ENCODE assay signal across 8 cellular contexts in genomic region chr1:52056110-52056936, GRCh38. TPM values are rescaled to one million over a fixed set of nuclear protein-coding genes. Genes with fewer than 3 reads are reported as not detected.
DNase-seq lines count a peak whose midpoint lies in the region; TF ChIP-seq lines count a peak whose summit lies in the region.

Gene BTF3L4, plus strand, starts transcription at chr1:52056295. Its CDS starts 3,553 bp downstream, at chr1:52059848.

- no peaks in the 10 kb centered on the region for H3K27me3 Mint-ChIP-seq in neural crest cell (ENCODE audit: low read depth)

- H3K4me1 ChIP-seq in HEK293 (ENCODE audit: control insufficient read depth, insufficient read depth, low read length) = peaks cover 11% of the 10 kb centered on the region; the same call in 1 of the 2 replicates
- peaks cover 37% of the 10 kb centered on the region for H3K4me1 ChIP-seq in SJSA1 (replicated peaks)
- peaks cover 20% of the 10 kb centered on the region for H3K4me1 ChIP-seq in stomach smooth muscle (ENCODE audit: control insufficient read depth, insufficient read depth, low read length)

- CTCF ChIA-PET in HEK293 (lab: Yijun Ruan, JAX) = no interaction called here

- TF ChIP-seq CTCF in HEK293 (tag by site-specific recombination; IDR thresholded peaks at IDR 0.05) (peak; percentile 47), fibroblast of villous mesenchyme (IDR thresholded peaks at IDR 0.05; ENCODE audit: insufficient read depth, low read depth, low read length) (no peak), neural crest cell (conservative IDR thresholded peaks at IDR 0.05) (peak; percentile 22)

- H3K9me3 Mint-ChIP-seq in neural crest cell = no peaks in the 10 kb centered on the region

- peak within 1 kb of the TSS; percentile 81 to 94 for H3K9ac ChIP-seq in stomach smooth muscle (ENCODE audit: low read length in 2 of 2)

- H3K27me3 ChIP-seq in SJSA1 (replicated peaks) (no peaks in the 10 kb centered on the region), stomach smooth muscle (ENCODE audit: control insufficient read depth in 1 of 2, insufficient read depth in 2 of 2, low read length in 2 of 2) (no peaks in the 10 kb centered on the region)

- H3K4me3 Mint-ChIP-seq in neural crest cell = peak within 1 kb of the TSS; percentile 97

- POLR2A ChIA-PET in HEK293 (lab: Yijun Ruan, JAX) = interaction anchor here (0.5 to 3.1 kb wide), 13 partner anchors 13 to 439 kb away, joined by 3 to 30 read pairs (median 4); partner anchors contain the start of genes CC2D1B, KTI12, ORC1 and PRPF38A

- peak; percentile 91 for DNase-seq in GDM1 (lab: John Stamatoyannopoulos, UW)
- DNase-seq in MV-4-11 (lab: John Stamatoyannopoulos, UW) = peak; percentile 91
- DNase-seq in SJSA1 (ENCODE audit: low read depth in 1 of 2, low spot score in 2 of 2) = peak; percentile 89 to 96
- DNase-seq in activated gamma-delta T cell treated with anti-CD3 and anti-CD28 coated beads, Interleukin-2, amount 50 U/mL, for 16 hours (ENCODE audit: low read depth) = peak; percentile 91
- peak; percentile 91 for DNase-seq in fibroblast of villous mesenchyme (ENCODE audit: low read depth)
- peak; percentile 88 for DNase-seq in neural crest cell (ENCODE audit: low read depth, low spot score)

- H3K36me3 ChIP-seq in HEK293 (ENCODE audit: control insufficient read depth in 2 of 2, insufficient read depth in 1 of 2, low read length in 2 of 2) (peaks cover 12 to 36% of the 10 kb centered on the region in 2 experiments), SJSA1 (peaks cover 29% of the 10 kb centered on the region), stomach smooth muscle (ENCODE audit: control insufficient read depth in 2 of 2, insufficient read depth in 2 of 2, low read length in 2 of 2) (peaks cover 9% of the 10 kb centered on the region in 2 donors)

- H3K27ac ChIP-seq in HEK293 (ENCODE audit: extremely low read depth, low read depth, low read length) (peak within 1 kb of the TSS; percentile 84), SJSA1 (peak within 1 kb of the TSS; percentile 87), stomach smooth muscle (ENCODE audit: low read length) (peak within 1 kb of the TSS; percentile 83)

- H3K4me1 Mint-ChIP-seq in neural crest cell = peaks cover 40% of the 10 kb centered on the region

- H3K4me3 ChIP-seq in HEK293 (ENCODE audit: low read depth, low read length) (peak within 1 kb of the TSS; percentile 91), SJSA1 (peak within 1 kb of the TSS; percentile 86), fibroblast of villous mesenchyme (ENCODE audit: low read depth, low read length) (peak within 1 kb of the TSS; percentile 92), stomach smooth muscle (ENCODE audit: low read length in 2 of 2) (peak within 1 kb of the TSS; percentile 85 to 97)

- H3K36me3 Mint-ChIP-seq in neural crest cell (ENCODE audit: low read depth) = peaks cover 5% of the 10 kb centered on the region

- H3K27ac Mint-ChIP-seq in neural crest cell (ENCODE audit: unreplicated experiment) = peak within 1 kb of the TSS; percentile 99

- no peaks in the 10 kb centered on the region for H3K9me3 ChIP-seq in HEK293 (ENCODE audit: control insufficient read depth, insufficient read depth, low read depth, low read length)
- no peaks in the 10 kb centered on the region for H3K9me3 ChIP-seq in SJSA1 (replicated peaks)
- no peaks in the 10 kb centered on the region for H3K9me3 ChIP-seq in stomach smooth muscle (ENCODE audit: control insufficient read depth in 2 of 2, low read length in 2 of 2)

TF ChIP-seq in HEK293, 187 proteins besides CTCF, POLR2A, EP300 and RAD21 (continues in another document):
- TF ChIP-seq GLIS2 (tag by site-specific recombination; IDR thresholded peaks at IDR 0.05) (peak; percentile 98), ZNF394 (tag by site-specific recombination; IDR thresholded peaks at IDR 0.05; ENCODE audit: borderline replicate concordance) (peak; percentile 13; the same call in 1 of the 2 replicates), PRDM10 (tag by site-specific recombination; IDR thresholded peaks at IDR 0.05) (0 out of 2 replicates have a peak, but pooled peaks have one; percentile 32), ZNF792 (tag by site-specific recombination; IDR thresholded peaks at IDR 0.05) (peak; percentile 65; the same call in 1 of the 2 replicates), GLI4 (tag by site-specific recombination; IDR thresholded peaks at IDR 0.05) (no peak), ZNF704 (tag by site-specific recombination; IDR thresholded peaks at IDR 0.05) (no peak; the same call in 1 of the 2 replicates), ZXDB (tag by site-specific recombination; IDR thresholded peaks at IDR 0.05) (peak; percentile 27; the same call in 1 of the 2 replicates), EGR2 (tag by site-specific recombination; IDR thresholded peaks at IDR 0.05; ENCODE audit: low read depth) (peak; percentile 92), ZNF184 (tag by site-specific recombination; IDR thresholded peaks at IDR 0.05) (no peak), ZNF501 (tag by site-specific recombination; IDR thresholded peaks at IDR 0.05) (peak; percentile 80), BCL11B (tag by site-specific recombination; IDR thresholded peaks at IDR 0.05; ENCODE audit: low read depth) (no peak), ZFHX2 (tag by site-specific recombination; conservative IDR thresholded peaks at IDR 0.05) (peak; percentile 93), ZBTB48 (tag by site-specific recombination; IDR thresholded peaks at IDR 0.05) (peak; percentile 64), ZNF112 (tag by site-specific recombination; IDR thresholded peaks at IDR 0.05) (no peak), IKZF3 (tag by site-specific recombination; IDR thresholded peaks at IDR 0.05) (peak; percentile 7; the same call in 1 of the 2 replicates), ZNF544 (tag by site-specific recombination; IDR thresholded peaks at IDR 0.05) (no peak), HIC1 (tag by site-specific recombination; IDR thresholded peaks at IDR 0.05) (no peak), ZNF366 (tag by site-specific recombination; conservative IDR thresholded peaks at IDR 0.05) (no peak), ZNF830 (tag by site-specific recombination; IDR thresholded peaks at IDR 0.05; ENCODE audit: low read depth) (no peak)

RNA-seq across cellular contexts. Expression of gene BTF3L4, which starts in this region (rescaled TPM):
- 63.7 and 91.1 TPM in 2 replicates for total RNA-seq in SJSA1 (2014; rRNA removed; shearing (Covaris generic))
- total RNA-seq in fibroblast of villous mesenchyme = 66.0 and 76.4 TPM in 2 replicates
- 74.3 and 75.0 TPM in 2 replicates for total RNA-seq in neural crest cell

Comparison
In these comparisons a context has a peak if more than half of its experiments do, and no peak if none do; other contexts are left out.
1. Peak in every context shown above with its lines: DNase-seq, H3K4me3 ChIP-seq and H3K27ac ChIP-seq.